19 cellular contexts compared by ENCODE assay signal in genomic region chr22:33823552-33823951, GRCh38.
A peak's percentile ranks its signal among the peaks of the same experiment; 100 is the strongest.
DNase-seq lines count a peak whose midpoint lies in the region; ATAC-seq and TF ChIP-seq lines count a peak whose summit lies in the region.
"Had no signal": no experiment of that assay in that cellular context is flagged by ENCODE, and none has a peak within 500 bp of the region (broad histone marks: within the 10 kb centered on the region; RNA-seq: fewer than 3 reads in every experiment).

No MANE protein-coding gene starts in this region.

- H3K36me3 ChIP-seq in sigmoid colon (no peaks in the 10 kb centered on the region), Karpas-422 (ENCODE audit: insufficient read depth, low read length) (no peaks in the 10 kb centered on the region), tibial nerve (no peaks in the 10 kb centered on the region)

- H3K27me3 ChIP-seq in sigmoid colon (no peaks in the 10 kb centered on the region), Karpas-422 (ENCODE audit: low read length) (no peaks in the 10 kb centered on the region), tibial nerve (no peaks in the 10 kb centered on the region)

- no peak for TF ChIP-seq POLR2A in sigmoid colon (IDR thresholded peaks at IDR 0.05)
- TF ChIP-seq POLR2A in tibial nerve (IDR thresholded peaks at IDR 0.05): no peak

- H3K79me2 ChIP-seq in Karpas-422 (ENCODE audit: low read length): no peaks in the 10 kb centered on the region

- no peaks in the 10 kb centered on the region for H3K9me3 ChIP-seq in sigmoid colon
- no peaks in the 10 kb centered on the region for H3K9me3 ChIP-seq in Karpas-422 (ENCODE audit: low read length)
- no peaks in the 10 kb centered on the region for H3K9me3 ChIP-seq in tibial nerve

- TF ChIP-seq EP300 in sigmoid colon (IDR thresholded peaks at IDR 0.05) (no peak), tibial nerve (IDR thresholded peaks at IDR 0.05) (no peak)

- no peaks in the 10 kb centered on the region for H4K20me1 ChIP-seq in Karpas-422 (ENCODE audit: insufficient read depth, low read depth, low read length)

- intact Hi-C loops in sigmoid colon (cut with DNase I): no loop called here

- ATAC-seq in GM18520 (IDR thresholded peaks at IDR 0.05; ENCODE audit: unreplicated experiment): no peak
- ATAC-seq: activated CD8-positive, alpha-beta memory T cell treated with anti-CD3 and anti-CD28 coated beads, Interleukin-2, amount 10 ng/mL, durations not matched to agents 7 days and 5 days; CD8-positive, alpha-beta T cell; esophagus mucosa; natural killer cell had no signal

- H3K4me1 ChIP-seq in sigmoid colon (peaks cover 0 to 64% (median 56%) of the 10 kb centered on the region in 4 donors), Karpas-422 (ENCODE audit: low read length) (peaks cover 10% of the 10 kb centered on the region), tibial nerve (peaks cover 0 to 7% (median 0%) of the 10 kb centered on the region in 4 donors)

- no peaks in the 10 kb centered on the region for H3K9me2 ChIP-seq in Karpas-422 (replicated peaks; ENCODE audit: insufficient read depth, low read length)

- TF ChIP-seq CTCF in sigmoid colon (IDR thresholded peaks at IDR 0.05): no peak
- TF ChIP-seq CTCF in tibial nerve (IDR thresholded peaks at IDR 0.05): no peak

- H3K9ac ChIP-seq in Karpas-422 (ENCODE audit: low read length): no peak overlapping the region

- H3K4me2 ChIP-seq in Karpas-422 (ENCODE audit: low read depth, low read length, poor library complexity, severe bottlenecking): no peak overlapping the region

- peak; percentile 11 for DNase-seq in HT1080 (ENCODE audit: low read depth)
- peak; percentile 3 to 4 for DNase-seq in dermis microvascular lymphatic vessel endothelial cell (ENCODE audit: low read depth in 2 of 2)
- DNase-seq in islet precursor cell: peak; percentile 68
- DNase-seq in sigmoid colon: no peak
- no peak for DNase-seq in Karpas-422
- no peak for DNase-seq in tibial nerve (ENCODE audit: low spot score in 2 of 2)
- no peak for DNase-seq in midbrain (lab: John Stamatoyannopoulos, UW)
- DNase-seq: activated CD4-positive, alpha-beta T cell treated with anti-CD3 and anti-CD28 coated beads for 4 hours; activated CD8-positive, alpha-beta memory T cell treated with anti-CD3 and anti-CD28 coated beads, Interleukin-2, amount 10 ng/mL, durations not matched to agents 7 days and 5 days; CD8-positive, alpha-beta T cell; DMS79; effector CD4-positive, alpha-beta T cell; KG1; mammary epithelial cell; natural killer cell; NCI-H1930; NCI-H446 treated with DMSO at 0.1 percent for 48 hours had no signal

- no peak overlapping the region for H3K4me3 ChIP-seq in sigmoid colon
- no peak overlapping the region for H3K4me3 ChIP-seq in Karpas-422 (ENCODE audit: low read length)
- H3K4me3 ChIP-seq in tibial nerve: no peak overlapping the region

- 88 to 93% methylated on average over 8 of the region's 8 CpGs for WGBS in sigmoid colon, 2 donors
- 78 to 79% methylated on average over 8 of the region's 8 CpGs for WGBS in tibial nerve, 2 donors

- H3K27ac ChIP-seq in sigmoid colon (peak overlapping the region in 3 of 4 donors; percentile 41 to 62 (median 57)), Karpas-422 (ENCODE audit: low read length) (no peak overlapping the region), tibial nerve (no peak overlapping the region)

- no peak overlapping the region for H2AFZ ChIP-seq in Karpas-422 (ENCODE audit: low read length)

Comparison
In these comparisons a context has a peak if more than half of its experiments do, and no peak if none do; other contexts are left out.
1. DNase-seq: peak in HT1080 (single experiment), dermis microvascular lymphatic vessel endothelial cell (2 of 2) and islet precursor cell (single experiment); none in sigmoid colon (single experiment), Karpas-422 (single experiment), tibial nerve (0 of 2) and midbrain (single experiment).
2. H3K27ac ChIP-seq: peak in sigmoid colon (3 of 4); none in Karpas-422 (single experiment) and tibial nerve (0 of 4).